Comparison of ENCODE assay signal across 9 cellular contexts in the genomic region with DNA sequence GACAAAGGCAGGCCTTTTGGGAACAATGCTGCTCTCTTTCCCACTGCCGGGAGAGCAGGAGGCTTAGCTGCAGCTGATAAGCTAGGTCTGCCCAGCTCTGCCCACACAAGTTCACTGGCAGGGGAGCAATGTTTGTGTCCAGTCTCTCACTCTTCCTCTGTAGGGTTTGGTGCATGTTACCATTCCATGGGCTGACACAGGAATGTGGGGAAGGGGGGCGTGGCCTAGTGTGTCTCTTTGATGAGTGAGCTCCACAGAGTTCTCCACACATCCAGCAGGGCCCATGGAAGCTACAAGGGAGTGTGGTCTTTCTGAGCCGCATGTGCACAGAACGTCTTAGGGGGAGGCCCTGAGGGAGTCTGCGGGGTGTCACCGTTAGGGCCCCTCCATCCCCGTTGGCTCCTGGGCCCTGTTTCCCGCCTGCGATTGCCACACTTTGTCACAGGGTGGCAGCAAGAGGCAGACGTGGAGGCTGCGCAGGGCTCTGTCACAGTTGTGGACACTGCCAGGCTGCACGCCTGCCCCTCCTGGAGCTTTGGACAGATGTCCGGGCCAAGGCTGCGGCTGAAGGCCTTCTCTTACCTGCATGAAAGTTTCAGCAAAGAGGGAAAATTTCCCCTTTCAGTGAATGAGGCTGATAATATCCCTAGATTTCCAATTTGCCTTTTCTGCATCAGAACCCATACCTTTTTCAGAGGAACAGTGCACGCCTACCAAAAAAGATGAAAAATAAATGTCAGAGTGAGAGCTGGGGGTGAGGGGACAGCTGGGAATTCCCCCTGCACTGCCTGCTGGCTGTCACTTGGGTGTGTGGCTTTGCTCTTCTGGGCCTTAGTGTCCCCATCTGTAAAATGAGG.
DNase-seq lines count a peak whose midpoint lies in the region; ATAC-seq lines count a peak whose summit lies in the region.
"Had no signal": no experiment of that assay in that cellular context is flagged by ENCODE, and none has a peak within 500 bp of the region (broad histone marks: within the 10 kb centered on the region; RNA-seq: fewer than 3 reads in every experiment).

No MANE protein-coding gene starts in this region.

- DNase-seq in NCI-H82 (lab: John Stamatoyannopoulos, UW) (peak; percentile 77), NCI-H82 treated with DMSO at 0.1 percent for 48 hours (lab: John Stamatoyannopoulos, UW; ENCODE audit: unreplicated experiment) (no peak), NCI-H226 (peak; percentile 13), caudate nucleus (lab: John Stamatoyannopoulos, UW) (peak in 41 of 61 donors; percentile 16 to 72 (median 41)), medulla oblongata (ENCODE audit: extremely low spot score) (peak; percentile 68)
- DNase-seq: CD4-positive, CD25-positive, alpha-beta regulatory T cell had no signal

- no peak overlapping the region for H3K27ac ChIP-seq in caudate nucleus (ENCODE audit: low read depth, low read length)

- ATAC-seq in GM18909 (IDR thresholded peaks at IDR 0.05; ENCODE audit: poor library complexity, unreplicated experiment) (no peak), HG02763 (IDR thresholded peaks at IDR 0.05; ENCODE audit: unreplicated experiment) (no peak), HG02588 (IDR thresholded peaks at IDR 0.05; ENCODE audit: unreplicated experiment) (no peak)
